ENCODE assay signal across 8 cellular contexts in genomic region chr9:132078369-132079356, GRCh38. TPM values are rescaled to one million over a fixed set of nuclear protein-coding genes. Genes with fewer than 3 reads are reported as not detected.
DNase-seq lines count a peak whose midpoint lies in the region; ATAC-seq, FAIRE-seq and TF ChIP-seq lines count a peak whose summit lies in the region.

No MANE protein-coding gene starts in this region.

- H3K9me3 ChIP-seq in SJCRH30 (replicated peaks) (no peaks in the 10 kb centered on the region), HepG2 (ENCODE audit: low read length) (no peaks in the 10 kb centered on the region)

- H3K4me2 ChIP-seq in HepG2 (ENCODE audit: low read depth, low read length): peak overlapping the region; percentile 93

- no peak for TF ChIP-seq POLR2A in HepG2 (IDR thresholded peaks at IDR 0.05; ENCODE audit: insufficient read depth in 1 of 2, low read depth in 2 of 2, low read length in 2 of 2)

- TF ChIP-seq CTCF in cardiac fibroblast (IDR thresholded peaks at IDR 0.05; ENCODE audit: low read depth, low read length) (no peak), HepG2 (CRISPR knock-in tag; IDR thresholded peaks at IDR 0.05) (no peak)

- peaks cover 17% of the 10 kb centered on the region for H3K79me2 ChIP-seq in HepG2 (ENCODE audit: insufficient read depth, low read length)

- no peak overlapping the region for H2AFZ ChIP-seq in HepG2 (ENCODE audit: low read length)

- H3K36me3 ChIP-seq in SJCRH30: peaks cover 26% of the 10 kb centered on the region
- H3K36me3 ChIP-seq in HepG2 (replicated peaks in 1 of 2; ENCODE audit: control insufficient read depth in 1 of 2, insufficient read depth in 2 of 2, low read length in 2 of 2): peaks cover 2 to 15% of the 10 kb centered on the region in 2 experiments; a peak in 3 of 5 replicates

- DNase-seq in DMS53 (lab: John Stamatoyannopoulos, UW): peak; percentile 72
- peak; percentile 46 to 50 for DNase-seq in SJCRH30
- peak; percentile 61 to 63 for DNase-seq in cardiac fibroblast (ENCODE audit: low read depth in 2 of 2)
- no peak for DNase-seq in HepG2 (ENCODE audit: low spot score)
- peak; percentile 30 for DNase-seq in stimulated activated naive CD8-positive, alpha-beta T cell treated with anti-CD3 and anti-CD28 coated beads, Interleukin-15, Interleukin-2, amounts not matched to agents 100 U/mL and 50 U/mL, for 24 hours

- no TSS peak for BruUV-seq in HepG2 (replicated peaks; lab: Mats Ljungman, UMichigan)

- H4K20me1 ChIP-seq in HepG2 (ENCODE audit: insufficient read depth, low read length): no peaks in the 10 kb centered on the region

- FAIRE-seq in HepG2 (lab: Jason Lieb, UNC): no peak

- in situ Hi-C loops in HepG2 (cut with HindIII; ENCODE audit: extremely low pct_ligation_motif_present, low pct_unique_long_range_greater_than_20kb): no loop called here

- ATAC-seq in HG03432 (IDR thresholded peaks at IDR 0.05; ENCODE audit: unreplicated experiment) (peak; percentile 28), HepG2 (peak; percentile 42), GM19351 (IDR thresholded peaks at IDR 0.05; ENCODE audit: unreplicated experiment) (no peak), HG03457 (IDR thresholded peaks at IDR 0.05; ENCODE audit: unreplicated experiment) (no peak)
- peak; percentile 12 for ATAC-seq in stimulated activated naive CD8-positive, alpha-beta T cell treated with anti-CD3 and anti-CD28 coated beads, Interleukin-15, Interleukin-2, amounts not matched to agents 100 U/mL and 50 U/mL, for 24 hours

- peak overlapping the region; percentile 50; the same call in 1 of the 2 replicates for H3K27ac ChIP-seq in SJCRH30
- peak overlapping the region; percentile 43 for H3K27ac ChIP-seq in HepG2 (ENCODE audit: extremely low read length, insufficient read depth, low read length)

- peak overlapping the region; percentile 87 for H3K9ac ChIP-seq in HepG2 (ENCODE audit: insufficient read depth, low read depth, low read length)

- intact Hi-C loops in HepG2 (cut with micrococcal nuclease; ENCODE audit: unreplicated experiment): no loop called here

- POLR2A ChIA-PET in HepG2 (lab: Yijun Ruan, JAX): no interaction called here

- H3K27me3 ChIP-seq in SJCRH30 (no peaks in the 10 kb centered on the region), HepG2 (ENCODE audit: control insufficient read depth in 1 of 2, insufficient read depth in 2 of 2, low read length in 2 of 2) (peaks cover 0 to 4% of the 10 kb centered on the region in 2 experiments; a peak in 1 of 5 replicates)

- H3K4me3 ChIP-seq in SJCRH30 (peak overlapping the region; percentile 85), cardiac fibroblast (replicated peaks in 1 of 2; ENCODE audit: low read depth in 2 of 2, low read length in 2 of 2) (peak overlapping the region; percentile 72 to 87), HepG2 (replicated peaks in 1 of 3; ENCODE audit: insufficient read depth in 1 of 3, low read depth in 2 of 3, low read length in 3 of 3) (peak overlapping the region; percentile 92 to 95 (median 93))

- CTCF ChIA-PET in HepG2 (lab: Yijun Ruan, JAX; ENCODE audit: low intra/inter-chr PET ratio, low total read pairs): no interaction called here

- no peak for TF ChIP-seq RAD21 in HepG2 (CRISPR knock-in tag; IDR thresholded peaks at IDR 0.05)

- WGBS in HepG2 (ENCODE audit: low lambda C conversion rate): 37% methylated on average over 19 of the region's 19 CpGs

- TF ChIP-seq EP300 in HepG2 (IDR thresholded peaks at IDR 0.05; ENCODE audit: low read depth in 2 of 2, low read length in 2 of 2): no peak
- TF ChIP-seq EP300 in HepG2 (CRISPR knock-in tag; IDR thresholded peaks at IDR 0.05; ENCODE audit: borderline replicate concordance): no peak

- H3K4me1 ChIP-seq in SJCRH30 (peaks cover 11% of the 10 kb centered on the region; the same call in 1 of the 2 replicates), HepG2 (ENCODE audit: insufficient read depth, low read length) (peaks cover 31% of the 10 kb centered on the region)

TF ChIP-seq in HepG2, 621 proteins besides CTCF, POLR2A, EP300 and RAD21:
- TF ChIP-seq ZKSCAN1 (IDR thresholded peaks at IDR 0.05; ENCODE audit: low read length) (peak; percentile 71), ZBTB38 (CRISPR knock-in tag; IDR thresholded peaks at IDR 0.05) (no peak)

RNA-seq across cellular contexts. Expression of gene MED27, which starts 1.0 kb away (rescaled TPM):
- total RNA-seq in SJCRH30 (2014; rRNA removed; shearing (Covaris generic)): 45.3 and 50.7 TPM in 2 replicates
- total RNA-seq in HepG2 (2016; rRNA removed; fragmentation: Illumina TruSeq; extraction: Trizol): 19.0 and 25.3 TPM in 2 replicates
- 4.8 and 5.6 TPM in 2 replicates for total RNA-seq in HepG2 (2016; cell fraction: cytosol; rRNA removed; fragmentation: Illumina TruSeq; extraction: Trizol; ENCODE audit: low read depth)
- 17.3 and 20.4 TPM in 2 replicates for total RNA-seq in HepG2 (2016; cell fraction: insoluble cytoplasmic fraction; rRNA removed; fragmentation: Illumina TruSeq; extraction: Trizol)
- 6.0 and 6.6 TPM in 2 replicates for total RNA-seq in HepG2 (2016; cell fraction: membrane; rRNA removed; fragmentation: Illumina TruSeq; extraction: Trizol)
- total RNA-seq in HepG2 (2016; cell fraction: nucleus; rRNA removed; fragmentation: Illumina TruSeq; extraction: Trizol): 12.2 and 12.8 TPM in 2 replicates
- polyA plus RNA-seq in HepG2 (2011; rRNA removed): 16.9 and 18.0 TPM in 2 replicates
- 17.8 and 18.2 TPM in 2 replicates for polyA plus RNA-seq in HepG2 (2011; cell fraction: cytosol; rRNA removed)
- 8.6 and 10.3 TPM in 2 replicates for polyA plus RNA-seq in HepG2 (2011; cell fraction: nucleus; rRNA removed)
- polyA plus RNA-seq in HepG2 (2012): 11.0 and 15.6 TPM in 2 replicates
- 3.8 and 4.2 TPM in 2 replicates for polyA plus RNA-seq in HepG2 (2016; cell fraction: cytosol; fragmentation: Illumina TruSeq; extraction: Trizol; ENCODE audit: low read depth)
- 25.5 and 28.9 TPM in 2 replicates for polyA plus RNA-seq in HepG2 (2016; cell fraction: insoluble cytoplasmic fraction; fragmentation: Illumina TruSeq; extraction: Trizol; ENCODE audit: low read depth)
- 4.8 and 5.3 TPM in 2 replicates for polyA plus RNA-seq in HepG2 (2016; cell fraction: membrane; fragmentation: Illumina TruSeq; extraction: Trizol; ENCODE audit: low read depth)
- 12.0 and 13.7 TPM in 2 replicates for polyA plus RNA-seq in HepG2 (2016; cell fraction: nucleus; fragmentation: Illumina TruSeq; extraction: Trizol; ENCODE audit: insufficient read depth, low read depth)
- 17.7 and 52.1 TPM in 2 replicates for polyA minus RNA-seq in HepG2 (2011; rRNA and poly(A)+ RNA removed; ENCODE audit: low replicate concordance)
- polyA minus RNA-seq in HepG2 (2011; cell fraction: cytosol; rRNA and poly(A)+ RNA removed): 11.3 and 12.0 TPM in 2 replicates
- 10.4 and 17.4 TPM in 2 replicates for polyA minus RNA-seq in HepG2 (2011; cell fraction: nucleus; rRNA and poly(A)+ RNA removed)

Comparison
In these comparisons a context has a peak if more than half of its experiments do, and no peak if none do; other contexts are left out.
1. ATAC-seq: peak in HG03432 (single experiment), HepG2 (single experiment) and stimulated activated naive CD8-positive, alpha-beta T cell treated with anti-CD3 and anti-CD28 coated beads, Interleukin-15, Interleukin-2, amounts not matched to agents 100 U/mL and 50 U/mL, for 24 hours (single experiment); none in GM19351 (single experiment) and HG03457 (single experiment).
2. Peak in every context shown above with its lines, with median percentiles within 50 percentile points of each other: H3K4me3 ChIP-seq.